ENCODE assay signal across 15 cellular contexts in genomic region chr6:141398954-141399353, GRCh38.
"Had no signal": no experiment of that assay in that cellular context is flagged by ENCODE, and none has a peak within 500 bp of the region (broad histone marks: within the 10 kb centered on the region; RNA-seq: fewer than 3 reads in every experiment).

No MANE protein-coding gene starts in this region.

- H3K4me1 ChIP-seq: breast epithelium, right lobe of liver, testis had no signal

- H3K27ac ChIP-seq: breast epithelium, right lobe of liver, testis, VCaP had no signal

- H3K27me3 ChIP-seq: breast epithelium, right lobe of liver, testis had no signal

- H3K4me3 ChIP-seq: breast epithelium, mucosa of descending colon, right lobe of liver, testis had no signal

- DNase-seq: activated CD4-positive, CD25-positive, alpha-beta regulatory T cell treated with anti-CD3 and anti-CD28 coated beads, Interleukin-2, amount 50 U/mL, for 72 hours; activated effector memory CD4-positive, alpha-beta T cell treated with anti-CD3 and anti-CD28 coated beads, Interleukin-2, amount 50 U/mL, for 16 hours; activated naive CD4-positive, alpha-beta T cell treated with anti-CD3 and anti-CD28 coated beads, Interleukin-2, amount 50 U/mL, for 16 hours; activated T-cell treated with anti-CD3 and anti-CD28 coated beads, Interleukin-2, amount 50 U/mL, for 72 hours; cortex of kidney; erythroblast; mesenchymal stem cell; mucosa of descending colon; naive B cell; right lobe of liver; stimulated activated CD4-positive, alpha-beta T cell treated with anti-CD3 and anti-CD28 coated beads, Interleukin-4, amount 100 ng/mL, for 4 hours; testis had no signal

- ATAC-seq: activated T-cell treated with anti-CD3 and anti-CD28 coated beads, Interleukin-2, amount 50 U/mL, for 72 hours; mucosa of descending colon; stimulated activated memory B cell treated with anti-CD40 and anti-IgM and Interleukin-4, amounts not matched to agents 10 μg/mL and 1 μg/mL and 100 μg/mL, for 72 hours had no signal

- H3K9me3 ChIP-seq: breast epithelium, mucosa of descending colon, right lobe of liver, testis had no signal

- H3K36me3 ChIP-seq: breast epithelium, right lobe of liver had no signal
